Comparison of ENCODE assay signal across 1 cellular context in genomic region chr17:81094224-81094743, GRCh38.
TF ChIP-seq lines count a peak whose summit lies in the region.

No MANE protein-coding gene starts in this region.

TF ChIP-seq in GM23338, 12 proteins besides CTCF, POLR2A, EP300 and RAD21 (continued from another document):
- TF ChIP-seq, protein P1, sequence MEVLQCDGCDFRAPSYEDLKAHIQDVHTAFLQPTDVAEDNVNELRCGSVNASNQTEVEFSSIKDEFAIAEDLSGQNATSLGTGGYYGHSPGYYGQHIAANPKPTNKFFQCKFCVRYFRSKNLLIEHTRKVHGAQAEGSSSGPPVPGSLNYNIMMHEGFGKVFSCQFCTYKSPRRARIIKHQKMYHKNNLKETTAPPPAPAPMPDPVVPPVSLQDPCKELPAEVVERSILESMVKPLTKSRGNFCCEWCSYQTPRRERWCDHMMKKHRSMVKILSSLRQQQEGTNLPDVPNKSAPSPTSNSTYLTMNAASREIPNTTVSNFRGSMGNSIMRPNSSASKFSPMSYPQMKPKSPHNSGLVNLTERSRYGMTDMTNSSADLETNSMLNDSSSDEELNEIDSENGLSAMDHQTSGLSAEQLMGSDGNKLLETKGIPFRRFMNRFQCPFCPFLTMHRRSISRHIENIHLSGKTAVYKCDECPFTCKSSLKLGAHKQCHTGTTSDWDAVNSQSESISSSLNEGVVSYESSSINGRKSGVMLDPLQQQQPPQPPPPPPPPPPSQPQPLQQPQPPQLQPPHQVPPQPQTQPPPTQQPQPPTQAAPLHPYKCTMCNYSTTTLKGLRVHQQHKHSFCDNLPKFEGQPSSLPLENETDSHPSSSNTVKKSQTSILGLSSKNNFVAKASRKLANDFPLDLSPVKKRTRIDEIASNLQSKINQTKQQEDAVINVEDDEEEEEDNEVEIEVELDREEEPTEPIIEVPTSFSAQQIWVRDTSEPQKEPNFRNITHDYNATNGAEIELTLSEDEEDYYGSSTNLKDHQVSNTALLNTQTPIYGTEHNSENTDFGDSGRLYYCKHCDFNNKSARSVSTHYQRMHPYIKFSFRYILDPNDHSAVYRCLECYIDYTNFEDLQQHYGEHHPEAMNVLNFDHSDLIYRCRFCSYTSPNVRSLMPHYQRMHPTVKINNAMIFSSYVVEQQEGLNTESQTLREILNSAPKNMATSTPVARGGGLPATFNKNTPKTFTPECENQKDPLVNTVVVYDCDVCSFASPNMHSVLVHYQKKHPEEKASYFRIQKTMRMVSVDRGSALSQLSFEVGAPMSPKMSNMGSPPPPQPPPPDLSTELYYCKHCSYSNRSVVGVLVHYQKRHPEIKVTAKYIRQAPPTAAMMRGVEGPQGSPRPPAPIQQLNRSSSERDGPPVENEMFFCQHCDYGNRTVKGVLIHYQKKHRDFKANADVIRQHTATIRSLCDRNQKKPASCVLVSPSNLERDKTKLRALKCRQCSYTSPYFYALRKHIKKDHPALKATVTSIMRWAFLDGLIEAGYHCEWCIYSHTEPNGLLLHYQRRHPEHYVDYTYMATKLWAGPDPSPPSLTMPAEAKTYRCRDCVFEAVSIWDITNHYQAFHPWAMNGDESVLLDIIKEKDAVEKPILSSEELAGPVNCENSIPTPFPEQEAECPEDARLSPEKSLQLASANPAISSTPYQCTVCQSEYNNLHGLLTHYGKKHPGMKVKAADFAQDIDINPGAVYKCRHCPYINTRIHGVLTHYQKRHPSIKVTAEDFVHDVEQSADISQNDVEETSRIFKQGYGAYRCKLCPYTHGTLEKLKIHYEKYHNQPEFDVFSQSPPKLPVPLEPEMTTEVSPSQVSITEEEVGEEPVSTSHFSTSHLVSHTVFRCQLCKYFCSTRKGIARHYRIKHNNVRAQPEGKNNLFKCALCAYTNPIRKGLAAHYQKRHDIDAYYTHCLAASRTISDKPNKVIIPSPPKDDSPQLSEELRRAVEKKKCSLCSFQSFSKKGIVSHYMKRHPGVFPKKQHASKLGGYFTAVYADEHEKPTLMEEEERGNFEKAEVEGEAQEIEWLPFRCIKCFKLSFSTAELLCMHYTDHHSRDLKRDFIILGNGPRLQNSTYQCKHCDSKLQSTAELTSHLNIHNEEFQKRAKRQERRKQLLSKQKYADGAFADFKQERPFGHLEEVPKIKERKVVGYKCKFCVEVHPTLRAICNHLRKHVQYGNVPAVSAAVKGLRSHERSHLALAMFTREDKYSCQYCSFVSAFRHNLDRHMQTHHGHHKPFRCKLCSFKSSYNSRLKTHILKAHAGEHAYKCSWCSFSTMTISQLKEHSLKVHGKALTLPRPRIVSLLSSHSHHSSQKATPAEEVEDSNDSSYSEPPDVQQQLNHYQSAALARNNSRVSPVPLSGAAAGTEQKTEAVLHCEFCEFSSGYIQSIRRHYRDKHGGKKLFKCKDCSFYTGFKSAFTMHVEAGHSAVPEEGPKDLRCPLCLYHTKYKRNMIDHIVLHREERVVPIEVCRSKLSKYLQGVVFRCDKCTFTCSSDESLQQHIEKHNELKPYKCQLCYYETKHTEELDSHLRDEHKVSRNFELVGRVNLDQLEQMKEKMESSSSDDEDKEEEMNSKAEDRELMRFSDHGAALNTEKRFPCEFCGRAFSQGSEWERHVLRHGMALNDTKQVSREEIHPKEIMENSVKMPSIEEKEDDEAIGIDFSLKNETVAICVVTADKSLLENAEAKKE (CRISPR knock-in tag; IDR thresholded peaks at IDR 0.05) = no peak
- no peak for TF ChIP-seq JUNB (IDR thresholded peaks at IDR 0.05; ENCODE audit: unreplicated experiment)
- TF ChIP-seq POLR2AphosphoS5 (IDR thresholded peaks at IDR 0.05; ENCODE audit: low read depth) = no peak
- TF ChIP-seq ZNF114 (CRISPR knock-in tag; IDR thresholded peaks at IDR 0.05) = no peak
- TF ChIP-seq EZH2phosphoT487 (IDR thresholded peaks at IDR 0.05; ENCODE audit: unreplicated experiment) = no peak
TF ChIP-seq in GM23338: peak in this region for 0.
